ENCODE assay signal across 32 cellular contexts in genomic region chr3:171904829-171905228, GRCh38.
DNase-seq lines count a peak whose midpoint lies in the region; ATAC-seq, FAIRE-seq and TF ChIP-seq lines count a peak whose summit lies in the region.
"Had no signal": no experiment of that assay in that cellular context is flagged by ENCODE, and none has a peak within 500 bp of the region (broad histone marks: within the 10 kb centered on the region; RNA-seq: fewer than 3 reads in every experiment).

No MANE protein-coding gene starts in this region.

- peak in 1 of 2 experiments; percentile 58; a peak in 1 of 4 replicates for TF ChIP-seq EP300 in HepG2 (IDR thresholded peaks at IDR 0.05; ENCODE audit: low read depth in 2 of 2, low read length in 2 of 2)
- TF ChIP-seq EP300 in HepG2 (CRISPR knock-in tag; IDR thresholded peaks at IDR 0.05; ENCODE audit: borderline replicate concordance) = no peak

- no peaks in the 10 kb centered on the region for H3K79me2 ChIP-seq in HepG2 (ENCODE audit: insufficient read depth, low read length)

- H3K4me1 ChIP-seq in HepG2 (ENCODE audit: insufficient read depth, low read length) = peaks cover 59% of the 10 kb centered on the region
- H3K4me1 ChIP-seq: BLaER1, heart right ventricle, SJCRH30, tibial artery had no signal

- no peak for TF ChIP-seq CTCF in HepG2 (CRISPR knock-in tag; IDR thresholded peaks at IDR 0.05)

- H3K9ac ChIP-seq in HepG2 (ENCODE audit: insufficient read depth, low read depth, low read length) = no peak overlapping the region
- H3K9ac ChIP-seq: BLaER1 had no signal

- in situ Hi-C loops in HepG2 (cut with HindIII; ENCODE audit: extremely low pct_ligation_motif_present, low pct_unique_long_range_greater_than_20kb) = no loop called here

- H3K4me3 ChIP-seq in HepG2 (replicated peaks in 1 of 3; ENCODE audit: insufficient read depth in 1 of 3, low read depth in 2 of 3, low read length in 3 of 3) = no peak overlapping the region
- H3K4me3 ChIP-seq: BLaER1, heart right ventricle, mucosa of descending colon, SJCRH30, tibial artery had no signal

- peak; percentile 68 for ATAC-seq in HepG2
- no peak for ATAC-seq in GM18858 (IDR thresholded peaks at IDR 0.05; ENCODE audit: unreplicated experiment)
- ATAC-seq: activated CD4-positive, alpha-beta T cell treated with anti-CD3 and anti-CD28 coated beads for 36 hours; activated CD8-positive, alpha-beta T cell treated with anti-CD3 and anti-CD28 coated beads, Interleukin-2, amount 10 ng/mL, durations not matched to agents 7 days and 5 days; heart right ventricle; mucosa of descending colon; natural killer cell treated with Interleukin-12 subunit alpha and Interleukin-12 subunit beta and Interleukin-15 and Interleukin-18, amount 100 ng/mL, for 72 hours had no signal

- intact Hi-C loops in HepG2 (cut with micrococcal nuclease; ENCODE audit: unreplicated experiment) = no loop called here

- no peak for TF ChIP-seq POLR2A in HepG2 (IDR thresholded peaks at IDR 0.05; ENCODE audit: insufficient read depth in 1 of 2, low read depth in 2 of 2, low read length in 2 of 2)

- peak overlapping the region; percentile 20 for H3K27ac ChIP-seq in HepG2 (ENCODE audit: extremely low read length, insufficient read depth, low read length)
- no peak overlapping the region for H3K27ac ChIP-seq in caudate nucleus (ENCODE audit: low read depth, low read length)
- H3K27ac ChIP-seq: BLaER1, heart right ventricle, SJCRH30, tibial artery, VCaP had no signal

- CTCF ChIA-PET in HepG2 (lab: Yijun Ruan, JAX; ENCODE audit: low intra/inter-chr PET ratio, low total read pairs) = no interaction called here

- 36% methylated on average over 3 of the region's 3 CpGs for WGBS in HepG2 (ENCODE audit: low lambda C conversion rate)

- DNase-seq in EH (ENCODE audit: low read depth) = peak; percentile 54
- DNase-seq in M059J (ENCODE audit: low read depth) = peak; percentile 13
- peak; percentile 24 for DNase-seq in fibroblast of gingiva (ENCODE audit: low read depth)
- peak; percentile 55 for DNase-seq in HepG2 (ENCODE audit: low spot score)
- DNase-seq in caudate nucleus (lab: John Stamatoyannopoulos, UW) = no peak
- no peak for DNase-seq in NCI-H2171 treated with DMSO at 0.1 percent for 48 hours (lab: John Stamatoyannopoulos, UW)
- DNase-seq in NCI-H1092 treated with DMSO at 0.1 percent for 48 hours (lab: John Stamatoyannopoulos, UW) = no peak
- DNase-seq: activated CD4-positive, alpha-beta T cell treated with anti-CD3 and anti-CD28 coated beads for 36 hours; activated CD8-positive, alpha-beta T cell treated with anti-CD3 and anti-CD28 coated beads, Interleukin-2, amount 10 ng/mL, durations not matched to agents 7 days and 5 days; amniotic stem cell; DMS 273 treated with DMSO at 0.1 percent for 48 hours; effector CD4-positive, alpha-beta T cell; H9; heart right ventricle; KBM-7; kidney glomerular epithelial cell; MM.1S; mucosa of descending colon; NCI-H1417; NCI-H2029; NCI-H446; NCI-H82; SJCRH30; stimulated activated CD4-positive, alpha-beta T cell treated with anti-CD3 and anti-CD28 coated beads, Interleukin-4, amount 100 ng/mL, for 24 hours; SW 1271; tibial artery had no signal

- H3K4me2 ChIP-seq in HepG2 (ENCODE audit: low read depth, low read length) = peak overlapping the region; percentile 29
- H3K4me2 ChIP-seq: BLaER1 had no signal

- H4K20me1 ChIP-seq in HepG2 (ENCODE audit: insufficient read depth, low read length) = no peaks in the 10 kb centered on the region
- H4K20me1 ChIP-seq: BLaER1 had no signal

- H3K9me3 ChIP-seq in HepG2 (ENCODE audit: low read length) = peaks cover 2% of the 10 kb centered on the region; the same call in 1 of the 2 replicates
- H3K9me3 ChIP-seq: mucosa of descending colon, SJCRH30, tibial artery had no signal

- POLR2A ChIA-PET in HepG2 (lab: Yijun Ruan, JAX) = no interaction called here

- H3K27me3 ChIP-seq in HepG2 (ENCODE audit: control insufficient read depth in 1 of 2, insufficient read depth in 2 of 2, low read length in 2 of 2) = no peaks in the 10 kb centered on the region
- H3K27me3 ChIP-seq: BLaER1, heart right ventricle, SJCRH30, tibial artery had no signal

- no peak for TF ChIP-seq RAD21 in HepG2 (CRISPR knock-in tag; IDR thresholded peaks at IDR 0.05)

- H3K36me3 ChIP-seq in HepG2 (replicated peaks in 1 of 2; ENCODE audit: control insufficient read depth in 1 of 2, insufficient read depth in 2 of 2, low read length in 2 of 2) = no peaks in the 10 kb centered on the region
- H3K36me3 ChIP-seq: BLaER1, heart right ventricle, SJCRH30, tibial artery had no signal

- no TSS peak for BruUV-seq in HepG2 (replicated peaks; lab: Mats Ljungman, UMichigan)

- FAIRE-seq in HepG2 (lab: Jason Lieb, UNC) = peak; percentile 47
- FAIRE-seq: frontal cortex, GM12891 had no signal

- no peak overlapping the region for H2AFZ ChIP-seq in HepG2 (ENCODE audit: low read length)

TF ChIP-seq in HepG2, 621 proteins besides CTCF, POLR2A, EP300 and RAD21 (continues in another document):
- TF ChIP-seq MBNL3 (CRISPR knock-in tag; conservative IDR thresholded peaks at IDR 0.05) = no peak
- TF ChIP-seq CREM (IDR thresholded peaks at IDR 0.05) = no peak
- no peak for TF ChIP-seq CREM (CRISPR knock-in tag; IDR thresholded peaks at IDR 0.05)
- peak; percentile 33; the same call in 1 of the 2 replicates for TF ChIP-seq SOX5 (CRISPR knock-in tag; IDR thresholded peaks at IDR 0.05; ENCODE audit: borderline replicate concordance)
- TF ChIP-seq SAP130 (CRISPR knock-in tag; IDR thresholded peaks at IDR 0.05; ENCODE audit: low read depth) = peak; percentile 33; the same call in 1 of the 2 replicates
- TF ChIP-seq NCOA2 (CRISPR knock-in tag; IDR thresholded peaks at IDR 0.05) = 0 out of 2 replicates have a peak, but pooled peaks have one; percentile 26
- TF ChIP-seq MIXL1 (CRISPR knock-in tag; IDR thresholded peaks at IDR 0.05) = peak; percentile 52; the same call in 1 of the 2 replicates
- no peak for TF ChIP-seq GABPA (IDR thresholded peaks at IDR 0.05; ENCODE audit: low read depth, low read length)
- peak; percentile 19; the same call in 1 of the 2 replicates for TF ChIP-seq GABPA (CRISPR knock-in tag; IDR thresholded peaks at IDR 0.05; ENCODE audit: low read depth)
- TF ChIP-seq SOX13 (IDR thresholded peaks at IDR 0.05) = no peak
- TF ChIP-seq SOX13 (CRISPR knock-in tag; conservative IDR thresholded peaks at IDR 0.05 in 1 of 2, IDR thresholded peaks at IDR 0.05 in 1 of 2) = peak in 1 of 2 experiments; percentile 48; a peak in 1 of 4 replicates
- peak; percentile 90 for TF ChIP-seq NR2F6 (IDR thresholded peaks at IDR 0.05)
- peak; percentile 91 for TF ChIP-seq NR2F6 (CRISPR knock-in tag; IDR thresholded peaks at IDR 0.05)
- TF ChIP-seq DDIT3 (CRISPR knock-in tag; IDR thresholded peaks at IDR 0.05) = no peak
- TF ChIP-seq ZMYM4 (CRISPR knock-in tag; IDR thresholded peaks at IDR 0.05) = peak; percentile 25; the same call in 1 of the 2 replicates
- peak; percentile 78 for TF ChIP-seq RARA (CRISPR knock-in tag; IDR thresholded peaks at IDR 0.05)
- TF ChIP-seq ZSCAN25 (CRISPR knock-in tag; IDR thresholded peaks at IDR 0.05) = 0 out of 2 replicates have a peak, but pooled peaks have one; percentile 55
- no peak for TF ChIP-seq ZNF646 (CRISPR knock-in tag; IDR thresholded peaks at IDR 0.05)
- TF ChIP-seq FOXA3 (CRISPR knock-in tag; IDR thresholded peaks at IDR 0.05) = peak; percentile 83
- TF ChIP-seq GATAD2A (CRISPR knock-in tag; IDR thresholded peaks at IDR 0.05) = peak; percentile 55; the same call in 1 of the 2 replicates

Comparison
In these comparisons a context has a peak if more than half of its experiments do, and no peak if none do; other contexts are left out.
1. DNase-seq: peak in EH (single experiment), M059J (single experiment), fibroblast of gingiva (single experiment) and HepG2 (single experiment); none in caudate nucleus (0 of 61), NCI-H2171 treated with DMSO at 0.1 percent for 48 hours (single experiment) and NCI-H1092 treated with DMSO at 0.1 percent for 48 hours (single experiment).